Comparison of ENCODE assay signal across 39 cellular contexts in the genomic region with DNA sequence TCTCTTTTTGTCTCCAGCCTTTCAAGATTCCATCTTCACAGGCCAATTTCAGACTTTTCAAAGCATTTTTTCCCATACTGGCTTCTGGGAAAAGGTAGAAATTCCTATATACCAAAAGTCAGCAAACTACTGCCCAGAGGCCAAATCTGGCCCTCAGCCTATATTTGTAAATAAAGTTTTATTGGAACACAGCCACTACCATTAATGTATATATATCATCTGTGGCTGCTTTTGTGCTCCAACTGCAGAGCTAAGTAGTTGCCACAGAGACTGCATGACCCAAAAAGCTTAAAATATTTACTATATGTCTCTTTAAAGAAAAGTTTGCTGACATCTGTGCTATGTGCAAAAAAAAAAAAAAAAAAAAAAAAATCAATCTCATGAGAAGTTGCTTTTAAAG.
"Had no signal": no experiment of that assay in that cellular context is flagged by ENCODE, and none has a peak within 500 bp of the region (broad histone marks: within the 10 kb centered on the region; RNA-seq: fewer than 3 reads in every experiment).

No MANE protein-coding gene starts in this region.

- H3K4me3 Mint-ChIP-seq: activated naive CD4-positive, alpha-beta T cell treated with anti-CD3 and anti-CD28 coated beads for 36 hours; activated naive CD4-positive, alpha-beta T cell treated with anti-CD3 and anti-CD28 coated beads, Interleukin-2, amount 10 ng/mL, durations not matched to agents 7 days and 5 days; activated naive CD4-positive, alpha-beta T cell treated with anti-CD3 and anti-CD28 coated beads, Interleukin-2, amount 50 U/mL, for 24 hours; activated naive CD8-positive, alpha-beta T cell; activated naive CD8-positive, alpha-beta T cell treated with anti-CD3 and anti-CD28 coated beads for 36 hours; activated naive CD8-positive, alpha-beta T cell treated with anti-CD3 and anti-CD28 coated beads, Interleukin-2, amount 10 ng/mL, durations not matched to agents 7 days and 5 days; activated naive CD8-positive, alpha-beta T cell treated with anti-CD3 and anti-CD28 coated beads, Interleukin-2, amount 50 U/mL, for 24 hours; activated T-cell treated with anti-CD3 and anti-CD28 coated beads, Interleukin-2, amount 50 U/mL, for 4 hours; activated T-cell treated with anti-CD3 and anti-CD28 coated beads, Interleukin-2, amount 50 U/mL, for 72 hours; activated T-helper 1 cell treated with anti-CD3 and anti-CD28 coated beads, Interleukin-12 subunit alpha, Interleukin-12 subunit beta, Interleukin-2, Interleukin-4 antibody, amounts not matched to agents 30 ng/mL and 10 ng/mL and 1 ng/mL, durations not matched to agents 14 hours and 24 hours and 36 hours; brain; central memory CD8-positive, alpha-beta T cell had no signal

- H3K4me1 ChIP-seq: adrenal gland, ascending aorta, body of pancreas, breast epithelium, colonic mucosa had no signal

- H3K27ac Mint-ChIP-seq: activated naive CD4-positive, alpha-beta T cell treated with anti-CD3 and anti-CD28 coated beads for 36 hours; activated naive CD4-positive, alpha-beta T cell treated with anti-CD3 and anti-CD28 coated beads, Interleukin-2, amount 10 ng/mL, durations not matched to agents 7 days and 5 days; activated naive CD4-positive, alpha-beta T cell treated with anti-CD3 and anti-CD28 coated beads, Interleukin-2, amount 50 U/mL, for 24 hours; activated naive CD8-positive, alpha-beta T cell; activated naive CD8-positive, alpha-beta T cell treated with anti-CD3 and anti-CD28 coated beads for 36 hours; activated naive CD8-positive, alpha-beta T cell treated with anti-CD3 and anti-CD28 coated beads, Interleukin-2, amount 10 ng/mL, durations not matched to agents 7 days and 5 days; activated naive CD8-positive, alpha-beta T cell treated with anti-CD3 and anti-CD28 coated beads, Interleukin-2, amount 50 U/mL, for 24 hours; activated T-cell treated with anti-CD3 and anti-CD28 coated beads, Interleukin-2, amount 50 U/mL, for 72 hours; activated T-helper 1 cell treated with anti-CD3 and anti-CD28 coated beads, Interleukin-12 subunit alpha, Interleukin-12 subunit beta, Interleukin-2, Interleukin-4 antibody, amounts not matched to agents 30 ng/mL and 10 ng/mL and 1 ng/mL, durations not matched to agents 14 hours and 24 hours and 36 hours; activated T-helper 2 cell treated with anti-CD3 and anti-CD28 coated beads, Interferon-gamma antibody, Interleukin-2, Interleukin-4, amounts not matched to agents 10 μg/mL and 5 μg/mL and 100 μg/mL, durations not matched to agents 14 hours and 24 hours and 36 hours; brain had no signal

- H3K36me3 ChIP-seq: adrenal gland, ascending aorta, brain microvascular endothelial cell, breast epithelium, cardiac muscle cell, colonic mucosa had no signal

- H3K9me3 ChIP-seq: adrenal gland, ascending aorta, body of pancreas, breast epithelium, colonic mucosa had no signal

- ATAC-seq: activated naive CD4-positive, alpha-beta T cell treated with anti-CD3 and anti-CD28 coated beads, Interleukin-2, amount 50 U/mL, for 72 hours; activated naive CD8-positive, alpha-beta T cell treated with anti-CD3 and anti-CD28 coated beads, Interleukin-2, amount 50 U/mL, for 24 hours; activated T-cell treated with anti-CD3 and anti-CD28 coated beads, Interleukin-2, amount 50 U/mL, for 4 hours; activated T-cell treated with anti-CD3 and anti-CD28 coated beads, Interleukin-2, amount 50 U/mL, for 72 hours; body of pancreas had no signal

- H3K36me3 Mint-ChIP-seq: activated naive CD4-positive, alpha-beta T cell treated with anti-CD3 and anti-CD28 coated beads, Interleukin-2, amount 10 ng/mL, durations not matched to agents 7 days and 5 days; activated naive CD4-positive, alpha-beta T cell treated with anti-CD3 and anti-CD28 coated beads, Interleukin-2, amount 50 U/mL, for 24 hours; activated naive CD8-positive, alpha-beta T cell; activated naive CD8-positive, alpha-beta T cell treated with anti-CD3 and anti-CD28 coated beads for 36 hours; activated naive CD8-positive, alpha-beta T cell treated with anti-CD3 and anti-CD28 coated beads, Interleukin-2, amount 10 ng/mL, durations not matched to agents 7 days and 5 days; brain had no signal

- H3K27ac ChIP-seq: adrenal gland, ascending aorta, body of pancreas, brain microvascular endothelial cell, breast epithelium, cardiac muscle cell, colonic mucosa had no signal

- H3K27me3 Mint-ChIP-seq: activated naive CD4-positive, alpha-beta T cell treated with anti-CD3 and anti-CD28 coated beads, Interleukin-2, amount 10 ng/mL, durations not matched to agents 7 days and 5 days; brain had no signal

- H3K4me3 ChIP-seq: adrenal gland, ascending aorta, body of pancreas, breast epithelium, cardiac muscle cell, colonic mucosa had no signal

- H3K27me3 ChIP-seq: adrenal gland, ascending aorta, body of pancreas, brain microvascular endothelial cell, breast epithelium, cardiac muscle cell, colonic mucosa had no signal

- H3K4me1 Mint-ChIP-seq: activated naive CD4-positive, alpha-beta T cell treated with anti-CD3 and anti-CD28 coated beads, Interleukin-2, amount 10 ng/mL, durations not matched to agents 7 days and 5 days; activated naive CD4-positive, alpha-beta T cell treated with anti-CD3 and anti-CD28 coated beads, Interleukin-2, amount 50 U/mL, for 24 hours; activated naive CD8-positive, alpha-beta T cell treated with anti-CD3 and anti-CD28 coated beads for 36 hours; activated naive CD8-positive, alpha-beta T cell treated with anti-CD3 and anti-CD28 coated beads, Interleukin-2, amount 10 ng/mL, durations not matched to agents 7 days and 5 days; activated naive CD8-positive, alpha-beta T cell treated with anti-CD3 and anti-CD28 coated beads, Interleukin-2, amount 50 U/mL, for 24 hours; brain; central memory CD8-positive, alpha-beta T cell had no signal

- FAIRE-seq: astrocyte, bronchial epithelial cell, colon had no signal

- DNase-seq: activated effector memory CD4-positive, alpha-beta T cell treated with anti-CD3 and anti-CD28 coated beads, Interleukin-2, amount 50 U/mL, for 16 hours; activated effector memory CD4-positive, alpha-beta T cell treated with Interleukin-2 at 50 U/mL for 16 hours; activated gamma-delta T cell; activated gamma-delta T cell treated with Interleukin-2 at 50 U/mL for 16 hours; activated naive CD4-positive, alpha-beta T cell; activated naive CD4-positive, alpha-beta T cell treated with anti-CD3 and anti-CD28 coated beads for 36 hours; activated naive CD4-positive, alpha-beta T cell treated with anti-CD3 and anti-CD28 coated beads, Interleukin-2, amount 10 ng/mL, durations not matched to agents 7 days and 5 days; activated naive CD4-positive, alpha-beta T cell treated with anti-CD3 and anti-CD28 coated beads, Interleukin-2, amount 50 U/mL, for 16 hours; activated naive CD4-positive, alpha-beta T cell treated with Interleukin-2 at 50 U/mL for 16 hours; activated naive CD8-positive, alpha-beta T cell treated with anti-CD3 and anti-CD28 coated beads for 36 hours; activated naive CD8-positive, alpha-beta T cell treated with anti-CD3 and anti-CD28 coated beads, Interleukin-2, amount 10 ng/mL, durations not matched to agents 7 days and 5 days; activated naive CD8-positive, alpha-beta T cell treated with anti-CD3 and anti-CD28 coated beads, Interleukin-2, amount 50 U/mL, for 24 hours; activated T-cell treated with anti-CD3 and anti-CD28 coated beads, Interleukin-2, amount 50 U/mL, for 4 hours; activated T-cell treated with anti-CD3 and anti-CD28 coated beads, Interleukin-2, amount 50 U/mL, for 48 hours; activated T-cell treated with anti-CD3 and anti-CD28 coated beads, Interleukin-2, amount 50 U/mL, for 72 hours; adrenal gland; amniotic stem cell; amygdala; anterior cingulate cortex; aorta; body of pancreas; brain microvascular endothelial cell; caudate nucleus; central memory CD4-positive, alpha-beta T cell; cerebellar nuclear complex; colonic mucosa had no signal

- H3K9me3 Mint-ChIP-seq: activated naive CD4-positive, alpha-beta T cell treated with anti-CD3 and anti-CD28 coated beads for 36 hours; activated naive CD4-positive, alpha-beta T cell treated with anti-CD3 and anti-CD28 coated beads, Interleukin-2, amount 50 U/mL, for 24 hours; activated naive CD4-positive, alpha-beta T cell treated with anti-CD3 and anti-CD28 coated beads, Interleukin-2, amount 50 U/mL, for 72 hours; activated naive CD8-positive, alpha-beta T cell treated with anti-CD3 and anti-CD28 coated beads for 36 hours; activated naive CD8-positive, alpha-beta T cell treated with anti-CD3 and anti-CD28 coated beads, Interleukin-2, amount 50 U/mL, for 24 hours; activated T-cell treated with anti-CD3 and anti-CD28 coated beads, Interleukin-2, amount 50 U/mL, for 4 hours; activated T-helper 2 cell treated with anti-CD3 and anti-CD28 coated beads, Interferon-gamma antibody, Interleukin-2, Interleukin-4, amounts not matched to agents 10 μg/mL and 5 μg/mL and 100 μg/mL, durations not matched to agents 14 hours and 24 hours and 36 hours; brain; central memory CD8-positive, alpha-beta T cell had no signal
